Comparison of ENCODE assay signal across 9 cellular contexts in genomic region chr9:77793909-77794308, GRCh38.
A peak's percentile ranks its signal among the peaks of the same experiment; 100 is the strongest.
DNase-seq lines count a peak whose midpoint lies in the region; ATAC-seq, FAIRE-seq and TF ChIP-seq lines count a peak whose summit lies in the region.
"Had no signal": no experiment of that assay in that cellular context is flagged by ENCODE, and none has a peak within 500 bp of the region (broad histone marks: within the 10 kb centered on the region; RNA-seq: fewer than 3 reads in every experiment).

No MANE protein-coding gene starts in this region.

- H3K27ac ChIP-seq in neutrophil: peak overlapping the region; percentile 4
- no peak overlapping the region for H3K27ac ChIP-seq in kidney (ENCODE audit: low read depth in 2 of 2, low read length in 2 of 2)
- no peak overlapping the region for H3K27ac ChIP-seq in MM.1S (ENCODE audit: low read length)

- H2AFZ ChIP-seq in MM.1S (ENCODE audit: low read length): no peak overlapping the region

- intact Hi-C loops in kidney (cut with DNase I): no loop called here

- H3K4me3 ChIP-seq in neutrophil (ENCODE audit: low read depth in 1 of 2, low read length in 1 of 2) (no peak overlapping the region), kidney (ENCODE audit: low read length in 2 of 2) (no peak overlapping the region), MM.1S (ENCODE audit: low read length) (no peak overlapping the region)

- H3K9ac ChIP-seq in kidney (ENCODE audit: low read length in 2 of 2) (no peak overlapping the region), MM.1S (ENCODE audit: low read length) (no peak overlapping the region)

- no peak for ATAC-seq in GM18909 (IDR thresholded peaks at IDR 0.05; ENCODE audit: poor library complexity, unreplicated experiment)

- DNase-seq in Caki2 (ENCODE audit: low read depth) (peak; percentile 35), NCI-H460 (ENCODE audit: extremely low read depth, low read depth) (peak; percentile 84), kidney (no peak), GM19240 (ENCODE audit: insufficient read length, low spot score) (no peak), MM.1S (no peak)
- DNase-seq: NCI-H1105 treated with DMSO at 0.1 percent for 48 hours had no signal

- TF ChIP-seq CTCF in neutrophil (IDR thresholded peaks at IDR 0.05): no peak
- no peak for TF ChIP-seq CTCF in kidney (IDR thresholded peaks at IDR 0.05; ENCODE audit: borderline replicate concordance, extremely low read depth, insufficient read depth)
- TF ChIP-seq CTCF in MM.1S (IDR thresholded peaks at IDR 0.05; ENCODE audit: low read length): no peak

- no peak overlapping the region for H3K4me2 ChIP-seq in MM.1S (ENCODE audit: low read depth, low read length)

- in situ Hi-C loops in Caki2 (cut with HindIII; ENCODE audit: low pct_unique_long_range_greater_than_20kb, low sequenced_read_pairs): no loop called here

- H4K20me1 ChIP-seq in MM.1S (ENCODE audit: insufficient read depth, low read length): no peaks in the 10 kb centered on the region

- peaks cover 46 to 51% of the 10 kb centered on the region in 2 experiments for H3K4me1 ChIP-seq in neutrophil (ENCODE audit: control insufficient read depth in 1 of 2, insufficient read depth in 1 of 2, low read depth in 1 of 2, low read length in 1 of 2)
- no peaks in the 10 kb centered on the region for H3K4me1 ChIP-seq in kidney (ENCODE audit: control insufficient read depth in 1 of 2, insufficient read depth in 1 of 2, low read depth in 1 of 2, low read length in 2 of 2)
- no peaks in the 10 kb centered on the region for H3K4me1 ChIP-seq in MM.1S (ENCODE audit: low read length)

- H3K36me3 ChIP-seq in neutrophil (peaks cover 47% of the 10 kb centered on the region), kidney (ENCODE audit: control insufficient read depth in 1 of 2, insufficient read depth in 2 of 2, low read length in 2 of 2) (peaks cover 0 to 3% of the 10 kb centered on the region in 2 donors), MM.1S (replicated peaks; ENCODE audit: insufficient read depth, low read length) (no peaks in the 10 kb centered on the region)

- H3K27me3 ChIP-seq in neutrophil: no peaks in the 10 kb centered on the region
- no peaks in the 10 kb centered on the region for H3K27me3 ChIP-seq in MM.1S (replicated peaks; ENCODE audit: insufficient read depth, low read length)

- H3K79me2 ChIP-seq in MM.1S (ENCODE audit: low read length): no peaks in the 10 kb centered on the region

- FAIRE-seq in endometrium (lab: Jason Lieb, UNC): peak; percentile 93
- no peak for FAIRE-seq in kidney (lab: Jason Lieb, UNC)

- no peaks in the 10 kb centered on the region for H3K9me2 ChIP-seq in MM.1S (replicated peaks; ENCODE audit: insufficient read depth, low read length)

- no peaks in the 10 kb centered on the region for H3F3A ChIP-seq in MM.1S (ENCODE audit: insufficient read depth, low read length)

- H3K9me3 ChIP-seq in neutrophil (no peaks in the 10 kb centered on the region), kidney (ENCODE audit: control insufficient read depth in 1 of 2, low read length in 2 of 2) (no peaks in the 10 kb centered on the region), MM.1S (replicated peaks; ENCODE audit: insufficient read depth, low read length) (no peaks in the 10 kb centered on the region)

Comparison
In these comparisons a context has a peak if more than half of its experiments do, and no peak if none do; other contexts are left out.
1. DNase-seq: peak in Caki2 (single experiment) and NCI-H460 (single experiment); none in kidney (single experiment), GM19240 (single experiment) and MM.1S (single experiment).